In genomic region chr19:55640577-55641375, GRCh38 we compare ENCODE assay signal across 2 cellular contexts.
TF ChIP-seq lines count a peak whose summit lies in the region.

TSS of gene ZNF580 (plus strand) at chr19:55641002. CDS start at chr19:55642509, 1,507 bp downstream.

TF ChIP-seq in GM23338, 12 proteins besides CTCF, POLR2A, EP300 and RAD21:
- TF ChIP-seq ETS1 (IDR thresholded peaks at IDR 0.05): no peak
- no peak for TF ChIP-seq ZNF462 (CRISPR knock-in tag; IDR thresholded peaks at IDR 0.05)
- TF ChIP-seq ZNF331 (CRISPR knock-in tag; IDR thresholded peaks at IDR 0.05; ENCODE audit: low read depth): no peak
- no peak; the same call in 1 of the 2 replicates for TF ChIP-seq CREB1 (CRISPR knock-in tag; IDR thresholded peaks at IDR 0.05; ENCODE audit: low read depth)
- no peak for TF ChIP-seq EZH2 (IDR thresholded peaks at IDR 0.05; ENCODE audit: low read depth, unreplicated experiment)
- TF ChIP-seq NANOG (IDR thresholded peaks at IDR 0.05; ENCODE audit: borderline replicate concordance): no peak
- no peak for TF ChIP-seq EZH2phosphoT487 (IDR thresholded peaks at IDR 0.05; ENCODE audit: unreplicated experiment)
- TF ChIP-seq STAT1 (IDR thresholded peaks at IDR 0.05; ENCODE audit: unreplicated experiment): no peak
- TF ChIP-seq ZNF114 (CRISPR knock-in tag; IDR thresholded peaks at IDR 0.05): no peak
- TF ChIP-seq JUNB (IDR thresholded peaks at IDR 0.05; ENCODE audit: unreplicated experiment): no peak
- TF ChIP-seq REST (IDR thresholded peaks at IDR 0.05; ENCODE audit: unreplicated experiment): no peak
- TF ChIP-seq POLR2AphosphoS5 (IDR thresholded peaks at IDR 0.05; ENCODE audit: low read depth): no peak; the same call in 1 of the 2 replicates

TF ChIP-seq in endothelial cell of umbilical vein, 7 proteins besides CTCF, POLR2A, EP300 and RAD21 (continued from another document):
- no peak for TF ChIP-seq MAX (IDR thresholded peaks at IDR 0.05; ENCODE audit: insufficient read depth, insufficient read length)
- TF ChIP-seq POLR2AphosphoS5 (IDR thresholded peaks at IDR 0.05; ENCODE audit: insufficient read depth, low read depth, low read length): no peak
- no peak for TF ChIP-seq MYC (IDR thresholded peaks at IDR 0.05; ENCODE audit: low read depth, low read length)
- no peak for TF ChIP-seq FOS (IDR thresholded peaks at IDR 0.05; ENCODE audit: borderline replicate concordance, insufficient read depth, low read length)
- no peak for TF ChIP-seq GATA2 (IDR thresholded peaks at IDR 0.05; ENCODE audit: insufficient read depth, insufficient read length, low read depth, low read length)
- TF ChIP-seq JUN (IDR thresholded peaks at IDR 0.05; ENCODE audit: borderline replicate concordance, insufficient read depth, insufficient read length, low read depth): no peak
TF ChIP-seq in endothelial cell of umbilical vein: peak in this region for 0.
